Comparison of ENCODE assay signal across 22 cellular contexts in genomic region chr10:86360657-86361056, GRCh38. TPM values are rescaled to one million over a fixed set of nuclear protein-coding genes. Genes with fewer than 3 reads are reported as not detected.
DNase-seq lines count a peak whose midpoint lies in the region; FAIRE-seq and TF ChIP-seq lines count a peak whose summit lies in the region.
"Had no signal": no experiment of that assay in that cellular context is flagged by ENCODE, and none has a peak within 500 bp of the region (broad histone marks: within the 10 kb centered on the region; RNA-seq: fewer than 3 reads in every experiment).

No MANE protein-coding gene starts in this region.

- CTCF ChIA-PET in GM10248 (lab: Yijun Ruan, JAX): interaction anchor here (0.8 to 2.0 kb wide), 7 partner anchors 8 to 1820 kb away, joined by 3 to 5 read pairs (median 3); no protein-coding TSS in a partner anchor

- no peak overlapping the region for H2AFZ ChIP-seq in smooth muscle cell (ENCODE audit: low read depth)

- no peak for FAIRE-seq in GM12891 (lab: Jason Lieb, UNC)

- no peak overlapping the region for H3K4me3 ChIP-seq in smooth muscle cell
- no peak overlapping the region for H3K4me3 ChIP-seq in BE2C (ENCODE audit: low read depth, low read length)
- no peak overlapping the region for H3K4me3 ChIP-seq in effector memory CD4-positive, alpha-beta T cell (ENCODE audit: insufficient read depth, low read depth, low read length, poor library complexity, severe bottlenecking)
- H3K4me3 ChIP-seq: colonic mucosa, testis, vagina had no signal

- H3K27me3 Mint-ChIP-seq in dendritic cell treated with granulocyte-macrophage colony-stimulating factor and Interleukin-4, amounts not matched to agents 40 ng/mL and 50 ng/mL, for 4 days: peaks cover 49% of the 10 kb centered on the region

- H3K27ac ChIP-seq in smooth muscle cell (ENCODE audit: low read depth): no peak overlapping the region
- H3K27ac ChIP-seq in effector memory CD4-positive, alpha-beta T cell (ENCODE audit: insufficient read depth, low read length, poor library complexity, severe bottlenecking): no peak overlapping the region
- H3K27ac ChIP-seq: colonic mucosa, neutrophil, testis, vagina, VCaP had no signal

- H3K9ac ChIP-seq in smooth muscle cell (ENCODE audit: low read depth): no peak overlapping the region

- H3K4me3 Mint-ChIP-seq in dendritic cell treated with granulocyte-macrophage colony-stimulating factor and Interleukin-4, amounts not matched to agents 40 ng/mL and 50 ng/mL, for 4 days: no peak overlapping the region
- H3K4me3 Mint-ChIP-seq: activated naive CD4-positive, alpha-beta T cell treated with anti-CD3 and anti-CD28 coated beads, Interleukin-2, amount 50 U/mL, for 24 hours; endodermal cell; memory B cell had no signal

- H3K36me3 Mint-ChIP-seq in dendritic cell treated with granulocyte-macrophage colony-stimulating factor and Interleukin-4, amounts not matched to agents 40 ng/mL and 50 ng/mL, for 4 days (ENCODE audit: low read depth): no peaks in the 10 kb centered on the region
- H3K36me3 Mint-ChIP-seq: activated naive CD4-positive, alpha-beta T cell treated with anti-CD3 and anti-CD28 coated beads, Interleukin-2, amount 50 U/mL, for 24 hours; memory B cell had no signal

- H3K36me3 ChIP-seq in smooth muscle cell (ENCODE audit: low read depth): no peaks in the 10 kb centered on the region
- H3K36me3 ChIP-seq in BE2C: peaks cover 47% of the 10 kb centered on the region
- no peaks in the 10 kb centered on the region for H3K36me3 ChIP-seq in effector memory CD4-positive, alpha-beta T cell (ENCODE audit: control insufficient read depth, insufficient read depth, low read length)
- H3K36me3 ChIP-seq: colonic mucosa, neutrophil, vagina had no signal

- intact Hi-C loops in dendritic cell treated with granulocyte-macrophage colony-stimulating factor and Interleukin-4, amounts not matched to agents 40 ng/mL and 50 ng/mL, for 4 days (cut with micrococcal nuclease): loop anchor here (10.0 kb wide), 1 partner anchor 186 kb away; no protein-coding TSS in a partner anchor

- no peak for TF ChIP-seq POLR2A in GM12891 (IDR thresholded peaks at IDR 0.05; ENCODE audit: low read depth, low read length)

- H4K20me1 ChIP-seq in smooth muscle cell (ENCODE audit: low read depth): peaks cover 74% of the 10 kb centered on the region

- no peaks in the 10 kb centered on the region for H3K79me2 ChIP-seq in smooth muscle cell (ENCODE audit: low read depth)

- peak overlapping the region; percentile 20 for H3K27ac Mint-ChIP-seq in dendritic cell treated with granulocyte-macrophage colony-stimulating factor and Interleukin-4, amounts not matched to agents 40 ng/mL and 50 ng/mL, for 4 days
- H3K27ac Mint-ChIP-seq: activated naive CD4-positive, alpha-beta T cell treated with anti-CD3 and anti-CD28 coated beads, Interleukin-2, amount 50 U/mL, for 24 hours; endodermal cell; memory B cell had no signal

- DNase-seq in GM12891 (ENCODE audit: insufficient read length, low spot score): no peak
- peak; percentile 60 for DNase-seq in MV-4-11 (lab: John Stamatoyannopoulos, UW)
- DNase-seq in smooth muscle cell (lab: John Stamatoyannopoulos, UW; ENCODE audit: unreplicated experiment): no peak
- DNase-seq in BE2C: no peak
- no peak for DNase-seq in GM10248 (ENCODE audit: extremely low spot score)
- DNase-seq in effector memory CD4-positive, alpha-beta T cell: no peak
- DNase-seq in GDM1 (lab: John Stamatoyannopoulos, UW): no peak
- DNase-seq: Calu3, colonic mucosa, foreskin fibroblast, NCI-H1694 treated with DMSO at 0.1 percent for 48 hours had no signal

- H3K27me3 ChIP-seq in smooth muscle cell (ENCODE audit: low read depth) (peaks cover 62% of the 10 kb centered on the region), BE2C (no peaks in the 10 kb centered on the region)
- peaks cover 24% of the 10 kb centered on the region for H3K27me3 ChIP-seq in effector memory CD4-positive, alpha-beta T cell (replicated peaks; ENCODE audit: control insufficient read depth, insufficient read depth, low read length, poor library complexity, severe bottlenecking)
- H3K27me3 ChIP-seq: testis, vagina had no signal

- H3K9me3 ChIP-seq in smooth muscle cell (replicated peaks; ENCODE audit: low read depth) (no peaks in the 10 kb centered on the region), BE2C (no peaks in the 10 kb centered on the region)
- H3K9me3 ChIP-seq in effector memory CD4-positive, alpha-beta T cell (ENCODE audit: control insufficient read depth, low read length): no peaks in the 10 kb centered on the region
- H3K9me3 ChIP-seq: colonic mucosa, neutrophil, testis, vagina had no signal

- POLR2A ChIA-PET in GM10248 (lab: Yijun Ruan, JAX): no interaction called here

- H3F3A ChIP-seq in smooth muscle cell (ENCODE audit: low read depth): peaks cover 12% of the 10 kb centered on the region

- H3K4me1 ChIP-seq in smooth muscle cell (ENCODE audit: low read depth) (peaks cover 8% of the 10 kb centered on the region), BE2C (peaks cover 18% of the 10 kb centered on the region)
- peaks cover 14% of the 10 kb centered on the region for H3K4me1 ChIP-seq in effector memory CD4-positive, alpha-beta T cell (ENCODE audit: control insufficient read depth, insufficient read depth, low read length, poor library complexity, severe bottlenecking)
- H3K4me1 ChIP-seq: colonic mucosa had no signal

- no peak for TF ChIP-seq CTCF in smooth muscle cell (IDR thresholded peaks at IDR 0.05; ENCODE audit: borderline replicate concordance, insufficient read depth, poor library complexity, severe bottlenecking)
- no peak for TF ChIP-seq CTCF in BE2C (IDR thresholded peaks at IDR 0.05; ENCODE audit: low read depth, low read length)
- no peak for TF ChIP-seq CTCF in GM10248 (IDR thresholded peaks at IDR 0.05; ENCODE audit: control extremely low read depth, extremely low read depth, low read depth, missing control alignments)

- peak overlapping the region; percentile 67 for H3K4me2 ChIP-seq in smooth muscle cell

- WGBS in smooth muscle cell (ENCODE audit: low lambda C conversion rate): 53% methylated on average over 5 of the region's 5 CpGs

- H3K9me3 Mint-ChIP-seq in dendritic cell treated with granulocyte-macrophage colony-stimulating factor and Interleukin-4, amounts not matched to agents 40 ng/mL and 50 ng/mL, for 4 days: no peaks in the 10 kb centered on the region
- H3K9me3 Mint-ChIP-seq: activated naive CD4-positive, alpha-beta T cell treated with anti-CD3 and anti-CD28 coated beads, Interleukin-2, amount 50 U/mL, for 24 hours; endodermal cell; memory B cell had no signal

- H3K4me1 Mint-ChIP-seq in dendritic cell treated with granulocyte-macrophage colony-stimulating factor and Interleukin-4, amounts not matched to agents 40 ng/mL and 50 ng/mL, for 4 days (ENCODE audit: low read depth): peaks cover 77% of the 10 kb centered on the region

TF ChIP-seq in GM12891, 5 proteins besides CTCF, POLR2A, EP300 and RAD21:
- TF ChIP-seq SPI1 (IDR thresholded peaks at IDR 0.05; ENCODE audit: low read depth, low read length) (peak; percentile 68), TAF1 (IDR thresholded peaks at IDR 0.05; ENCODE audit: low read depth, low read length) (no peak), PAX5 (IDR thresholded peaks at IDR 0.05; ENCODE audit: insufficient read depth, low read length, severe bottlenecking) (no peak), POLR2AphosphoS5 (IDR thresholded peaks at IDR 0.05; ENCODE audit: low read depth, low read length) (no peak)

RNA-seq across cellular contexts. Expression of gene GRID1, which starts 5.9 kb away (rescaled TPM):
- polyA plus RNA-seq in GM12891 (2012; ENCODE audit: low read depth, missing spikeins): 0.19 TPM
- 7.4 and 7.5 TPM in 2 replicates for total RNA-seq in smooth muscle cell
- 3.1 and 4.4 TPM in 2 replicates for polyA plus RNA-seq in smooth muscle cell
- 55.8 TPM for polyA plus RNA-seq in BE2C (2012; ENCODE audit: insufficient read depth, insufficient read length, low read depth)
- total RNA-seq: Calu3; pulmonary artery endothelial cell; T-helper 2 cell treated with Interferon-gamma antibody and Interleukin-4, amounts not matched to agents 100 ng/mL and 5 ng/mL, for 36 hours had no signal
- polyA plus RNA-seq: aorta had no signal
